8 cellular contexts compared by ENCODE assay signal in the genomic region with DNA sequence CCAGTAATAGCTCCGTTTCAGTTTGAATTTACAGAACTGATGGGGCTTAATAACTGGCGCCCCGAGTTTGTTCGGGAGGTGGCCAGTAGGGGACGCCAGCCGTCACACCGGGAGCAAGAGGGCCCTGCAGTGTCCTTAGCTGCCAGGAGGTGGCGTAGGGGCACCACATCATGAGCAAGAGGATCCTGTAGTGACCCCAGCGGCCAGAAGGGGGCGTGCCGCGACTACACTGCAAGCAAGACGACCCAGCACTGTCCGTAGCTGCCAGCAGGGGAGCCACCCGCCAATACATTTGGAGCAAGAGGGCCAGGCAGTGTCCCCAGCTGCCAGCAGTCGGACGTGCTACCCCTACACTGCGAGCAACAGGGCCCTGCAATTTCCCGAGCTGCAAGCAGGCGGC.
DNase-seq lines count a peak whose midpoint lies in the region; ATAC-seq and TF ChIP-seq lines count a peak whose summit lies in the region.

No MANE protein-coding gene starts in this region.

- H3K9me2 ChIP-seq in DOHH2 (replicated peaks; ENCODE audit: control insufficient read depth, low read length) (no peaks in the 10 kb centered on the region), PC-9 (ENCODE audit: insufficient read depth) (no peaks in the 10 kb centered on the region)

- DNase-seq in PC-9 (peak; percentile 26 to 57), adrenal gland (peak; percentile 31 to 87 (median 56)), kidney tubule cell (ENCODE audit: low spot score) (peak; percentile 46), NCI-H226 (no peak), NCI-H446 treated with DMSO at 0.1 percent for 48 hours (lab: John Stamatoyannopoulos, UW) (no peak)
- peak; percentile 85 for DNase-seq in stimulated activated CD8-positive, alpha-beta memory T cell treated with anti-CD3 and anti-CD28 coated beads, Interleukin-4, amount 100 ng/mL, for 48 hours

- WGBS in adrenal gland, 4 donors: 63 to 67% (median 64%) methylated on average over 6 to 20 of the region's 20 CpGs

- no peak overlapping the region for H3K4me2 ChIP-seq in DOHH2 (ENCODE audit: low read length)
- H3K4me2 ChIP-seq in PC-9: no peak overlapping the region

- no peaks in the 10 kb centered on the region for H3K36me3 ChIP-seq in DOHH2 (ENCODE audit: control insufficient read depth, low read length)
- no peaks in the 10 kb centered on the region for H3K36me3 ChIP-seq in PC-9 (ENCODE audit: low read depth)
- no peaks in the 10 kb centered on the region for H3K36me3 ChIP-seq in adrenal gland (replicated peaks in 1 of 2)

- CTCF ChIA-PET in PC-9 (lab: Charles Lee): interaction anchor here (0.6 kb wide), 2 partner anchors 272 to 807 kb away, joined by 5 to 6 read pairs; no protein-coding TSS in a partner anchor

- H3K4me3 ChIP-seq in DOHH2 (ENCODE audit: low read length) (no peak overlapping the region), PC-9 (no peak overlapping the region), adrenal gland (no peak overlapping the region)

- H3K4me1 ChIP-seq in DOHH2 (ENCODE audit: control insufficient read depth, low read length) (no peaks in the 10 kb centered on the region), PC-9 (replicated peaks; ENCODE audit: insufficient read depth) (no peaks in the 10 kb centered on the region), adrenal gland (replicated peaks in 1 of 2) (no peaks in the 10 kb centered on the region)

- intact Hi-C loops in PC-9 (cut with micrococcal nuclease; ENCODE audit: unreplicated experiment): no loop called here
- intact Hi-C loops in adrenal gland (cut with DNase I): no loop called here

- no peaks in the 10 kb centered on the region for H3K79me2 ChIP-seq in DOHH2 (ENCODE audit: control insufficient read depth, low read length)
- no peaks in the 10 kb centered on the region for H3K79me2 ChIP-seq in PC-9 (ENCODE audit: low read depth)

- POLR2A ChIA-PET in PC-9 (lab: Charles Lee; ENCODE audit: unreplicated experiment): no interaction called here

- H3F3A ChIP-seq in DOHH2 (ENCODE audit: control insufficient read depth, insufficient read depth) (no peaks in the 10 kb centered on the region), PC-9 (ENCODE audit: insufficient read depth, low read depth) (0 out of 2 replicates have a peak, but pooled peaks cover 4% of the 10 kb centered on the region)

- TF ChIP-seq CTCF in DOHH2 (IDR thresholded peaks at IDR 0.05; ENCODE audit: low read depth, low read length, poor library complexity, severe bottlenecking) (peak; percentile 97), PC-9 (conservative IDR thresholded peaks at IDR 0.05) (peak; percentile 58), adrenal gland (IDR thresholded peaks at IDR 0.05) (peak; percentile 9 to 57 (median 36))

- H3K27ac ChIP-seq in DOHH2 (ENCODE audit: low read depth, low read length): no peak overlapping the region
- no peak overlapping the region for H3K27ac ChIP-seq in PC-9
- no peak overlapping the region for H3K27ac ChIP-seq in adrenal gland

- H2AFZ ChIP-seq in PC-9: no peak overlapping the region

- H4K20me1 ChIP-seq in DOHH2 (ENCODE audit: control insufficient read depth, insufficient read depth, low read depth, low read length): no peaks in the 10 kb centered on the region
- H4K20me1 ChIP-seq in PC-9 (ENCODE audit: insufficient read depth): no peaks in the 10 kb centered on the region

- BruUV-seq in PC-9 (replicated peaks; lab: Mats Ljungman, UMichigan): no TSS peak

- no peak for ATAC-seq in HG02938 (IDR thresholded peaks at IDR 0.05; ENCODE audit: unreplicated experiment)

- peaks cover 14% of the 10 kb centered on the region; the same call in 1 of the 2 replicates for H3K9me3 ChIP-seq in DOHH2 (ENCODE audit: control insufficient read depth, insufficient read depth, low read length)
- H3K9me3 ChIP-seq in PC-9 (ENCODE audit: insufficient read depth, low read depth): no peaks in the 10 kb centered on the region
- no peaks in the 10 kb centered on the region for H3K9me3 ChIP-seq in adrenal gland (replicated peaks in 1 of 3)

- TF ChIP-seq POLR2A in adrenal gland (IDR thresholded peaks at IDR 0.05): no peak

- no peaks in the 10 kb centered on the region for H3K27me3 ChIP-seq in DOHH2 (ENCODE audit: control insufficient read depth, low read length)
- H3K27me3 ChIP-seq in PC-9 (ENCODE audit: insufficient read depth, low read depth): no peaks in the 10 kb centered on the region
- no peaks in the 10 kb centered on the region for H3K27me3 ChIP-seq in adrenal gland

Comparison
In these comparisons a context has a peak if more than half of its experiments do, and no peak if none do; other contexts are left out.
1. CTCF ChIP-seq: peak in every context shown above with its lines; median percentile 97 in DOHH2; 58 in PC-9; 36 in adrenal gland.
2. DNase-seq: peak in PC-9 (2 of 2), adrenal gland (7 of 7), kidney tubule cell (single experiment) and stimulated activated CD8-positive, alpha-beta memory T cell treated with anti-CD3 and anti-CD28 coated beads, Interleukin-4, amount 100 ng/mL, for 48 hours (single experiment); none in NCI-H226 (single experiment) and NCI-H446 treated with DMSO at 0.1 percent for 48 hours (single experiment).